ENCODE assay signal across 1 cellular context in the genomic region with DNA sequence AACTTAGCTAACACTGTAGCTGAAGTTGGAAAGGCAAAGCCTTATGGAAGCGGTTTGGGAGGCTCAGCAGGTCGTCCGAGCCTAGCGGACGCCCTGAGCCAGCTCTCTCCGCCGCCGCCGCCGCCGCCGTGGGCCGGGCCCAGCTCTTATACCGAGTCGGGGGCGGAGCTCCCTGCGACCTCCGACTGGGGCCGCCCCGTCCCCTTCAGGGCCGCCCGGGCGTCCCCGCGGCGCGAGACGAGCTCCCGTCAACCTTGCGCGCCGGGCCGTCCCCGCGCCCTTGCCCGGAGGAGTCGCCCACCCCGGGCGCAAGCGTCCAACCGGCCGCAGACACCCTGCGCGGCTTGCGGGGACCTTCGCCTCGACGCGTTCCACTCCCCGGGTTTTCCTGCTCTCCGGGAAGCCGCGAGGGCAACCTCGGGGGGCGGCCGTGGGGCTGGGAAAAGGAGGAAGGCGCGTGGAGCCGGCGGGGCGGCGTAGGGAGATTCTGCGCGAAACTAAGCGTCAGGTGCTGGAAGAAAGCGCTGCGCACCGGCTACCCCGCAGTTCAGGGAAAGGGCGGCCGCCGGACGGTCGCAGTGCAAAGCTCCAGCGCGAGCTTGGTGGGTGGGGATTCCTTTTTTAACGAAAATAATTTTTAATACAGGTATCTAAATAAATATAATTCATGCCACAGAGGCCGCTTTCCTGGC.
TF ChIP-seq lines count a peak whose summit lies in the region.

A gene with protein sequence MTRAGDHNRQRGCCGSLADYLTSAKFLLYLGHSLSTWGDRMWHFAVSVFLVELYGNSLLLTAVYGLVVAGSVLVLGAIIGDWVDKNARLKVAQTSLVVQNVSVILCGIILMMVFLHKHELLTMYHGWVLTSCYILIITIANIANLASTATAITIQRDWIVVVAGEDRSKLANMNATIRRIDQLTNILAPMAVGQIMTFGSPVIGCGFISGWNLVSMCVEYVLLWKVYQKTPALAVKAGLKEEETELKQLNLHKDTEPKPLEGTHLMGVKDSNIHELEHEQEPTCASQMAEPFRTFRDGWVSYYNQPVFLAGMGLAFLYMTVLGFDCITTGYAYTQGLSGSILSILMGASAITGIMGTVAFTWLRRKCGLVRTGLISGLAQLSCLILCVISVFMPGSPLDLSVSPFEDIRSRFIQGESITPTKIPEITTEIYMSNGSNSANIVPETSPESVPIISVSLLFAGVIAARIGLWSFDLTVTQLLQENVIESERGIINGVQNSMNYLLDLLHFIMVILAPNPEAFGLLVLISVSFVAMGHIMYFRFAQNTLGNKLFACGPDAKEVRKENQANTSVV (minus strand): TSS at position 125 of the 692 bp plus-strand sequence. CDS start 326 bp downstream, outside the sequence.

TF ChIP-seq in HepG2, 621 proteins besides CTCF, POLR2A, EP300 and RAD21 (continued from another document and continues in another):
- TF ChIP-seq ESRRA (CRISPR knock-in tag; IDR thresholded peaks at IDR 0.05; ENCODE audit: low read depth): peak; percentile 72; the same call in 1 of the 2 replicates
- TF ChIP-seq, protein P1, sequence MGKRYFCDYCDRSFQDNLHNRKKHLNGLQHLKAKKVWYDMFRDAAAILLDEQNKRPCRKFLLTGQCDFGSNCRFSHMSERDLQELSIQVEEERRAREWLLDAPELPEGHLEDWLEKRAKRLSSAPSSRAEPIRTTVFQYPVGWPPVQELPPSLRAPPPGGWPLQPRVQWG (CRISPR knock-in tag; IDR thresholded peaks at IDR 0.05; ENCODE audit: borderline replicate concordance, low read depth): no peak
- 0 out of 2 replicates have a peak, but pooled peaks have one; percentile 46 for TF ChIP-seq ZNF30 (CRISPR knock-in tag; IDR thresholded peaks at IDR 0.05)
- TF ChIP-seq, protein P2, sequence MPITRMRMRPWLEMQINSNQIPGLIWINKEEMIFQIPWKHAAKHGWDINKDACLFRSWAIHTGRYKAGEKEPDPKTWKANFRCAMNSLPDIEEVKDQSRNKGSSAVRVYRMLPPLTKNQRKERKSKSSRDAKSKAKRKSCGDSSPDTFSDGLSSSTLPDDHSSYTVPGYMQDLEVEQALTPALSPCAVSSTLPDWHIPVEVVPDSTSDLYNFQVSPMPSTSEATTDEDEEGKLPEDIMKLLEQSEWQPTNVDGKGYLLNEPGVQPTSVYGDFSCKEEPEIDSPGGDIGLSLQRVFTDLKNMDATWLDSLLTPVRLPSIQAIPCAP (CRISPR knock-in tag; IDR thresholded peaks at IDR 0.05; ENCODE audit: low read depth): no peak
- TF ChIP-seq ZZZ3 (CRISPR knock-in tag; IDR thresholded peaks at IDR 0.05; ENCODE audit: borderline replicate concordance): no peak
- no peak for TF ChIP-seq TCF7 (IDR thresholded peaks at IDR 0.05; ENCODE audit: low read depth)
- no peak for TF ChIP-seq LCORL (IDR thresholded peaks at IDR 0.05)
- peak; percentile 53; the same call in 1 of the 2 replicates for TF ChIP-seq LCORL (CRISPR knock-in tag; IDR thresholded peaks at IDR 0.05)
- TF ChIP-seq, protein P3, sequence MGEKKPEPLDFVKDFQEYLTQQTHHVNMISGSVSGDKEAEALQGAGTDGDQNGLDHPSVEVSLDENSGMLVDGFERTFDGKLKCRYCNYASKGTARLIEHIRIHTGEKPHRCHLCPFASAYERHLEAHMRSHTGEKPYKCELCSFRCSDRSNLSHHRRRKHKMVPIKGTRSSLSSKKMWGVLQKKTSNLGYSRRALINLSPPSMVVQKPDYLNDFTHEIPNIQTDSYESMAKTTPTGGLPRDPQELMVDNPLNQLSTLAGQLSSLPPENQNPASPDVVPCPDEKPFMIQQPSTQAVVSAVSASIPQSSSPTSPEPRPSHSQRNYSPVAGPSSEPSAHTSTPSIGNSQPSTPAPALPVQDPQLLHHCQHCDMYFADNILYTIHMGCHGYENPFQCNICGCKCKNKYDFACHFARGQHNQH (CRISPR knock-in tag; IDR thresholded peaks at IDR 0.05): peak; percentile 69
- TF ChIP-seq, protein P4, sequence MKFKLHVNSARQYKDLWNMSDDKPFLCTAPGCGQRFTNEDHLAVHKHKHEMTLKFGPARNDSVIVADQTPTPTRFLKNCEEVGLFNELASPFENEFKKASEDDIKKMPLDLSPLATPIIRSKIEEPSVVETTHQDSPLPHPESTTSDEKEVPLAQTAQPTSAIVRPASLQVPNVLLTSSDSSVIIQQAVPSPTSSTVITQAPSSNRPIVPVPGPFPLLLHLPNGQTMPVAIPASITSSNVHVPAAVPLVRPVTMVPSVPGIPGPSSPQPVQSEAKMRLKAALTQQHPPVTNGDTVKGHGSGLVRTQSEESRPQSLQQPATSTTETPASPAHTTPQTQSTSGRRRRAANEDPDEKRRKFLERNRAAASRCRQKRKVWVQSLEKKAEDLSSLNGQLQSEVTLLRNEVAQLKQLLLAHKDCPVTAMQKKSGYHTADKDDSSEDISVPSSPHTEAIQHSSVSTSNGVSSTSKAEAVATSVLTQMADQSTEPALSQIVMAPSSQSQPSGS (CRISPR knock-in tag; IDR thresholded peaks at IDR 0.05): no peak; the same call in 1 of the 2 replicates
- TF ChIP-seq, protein P5, sequence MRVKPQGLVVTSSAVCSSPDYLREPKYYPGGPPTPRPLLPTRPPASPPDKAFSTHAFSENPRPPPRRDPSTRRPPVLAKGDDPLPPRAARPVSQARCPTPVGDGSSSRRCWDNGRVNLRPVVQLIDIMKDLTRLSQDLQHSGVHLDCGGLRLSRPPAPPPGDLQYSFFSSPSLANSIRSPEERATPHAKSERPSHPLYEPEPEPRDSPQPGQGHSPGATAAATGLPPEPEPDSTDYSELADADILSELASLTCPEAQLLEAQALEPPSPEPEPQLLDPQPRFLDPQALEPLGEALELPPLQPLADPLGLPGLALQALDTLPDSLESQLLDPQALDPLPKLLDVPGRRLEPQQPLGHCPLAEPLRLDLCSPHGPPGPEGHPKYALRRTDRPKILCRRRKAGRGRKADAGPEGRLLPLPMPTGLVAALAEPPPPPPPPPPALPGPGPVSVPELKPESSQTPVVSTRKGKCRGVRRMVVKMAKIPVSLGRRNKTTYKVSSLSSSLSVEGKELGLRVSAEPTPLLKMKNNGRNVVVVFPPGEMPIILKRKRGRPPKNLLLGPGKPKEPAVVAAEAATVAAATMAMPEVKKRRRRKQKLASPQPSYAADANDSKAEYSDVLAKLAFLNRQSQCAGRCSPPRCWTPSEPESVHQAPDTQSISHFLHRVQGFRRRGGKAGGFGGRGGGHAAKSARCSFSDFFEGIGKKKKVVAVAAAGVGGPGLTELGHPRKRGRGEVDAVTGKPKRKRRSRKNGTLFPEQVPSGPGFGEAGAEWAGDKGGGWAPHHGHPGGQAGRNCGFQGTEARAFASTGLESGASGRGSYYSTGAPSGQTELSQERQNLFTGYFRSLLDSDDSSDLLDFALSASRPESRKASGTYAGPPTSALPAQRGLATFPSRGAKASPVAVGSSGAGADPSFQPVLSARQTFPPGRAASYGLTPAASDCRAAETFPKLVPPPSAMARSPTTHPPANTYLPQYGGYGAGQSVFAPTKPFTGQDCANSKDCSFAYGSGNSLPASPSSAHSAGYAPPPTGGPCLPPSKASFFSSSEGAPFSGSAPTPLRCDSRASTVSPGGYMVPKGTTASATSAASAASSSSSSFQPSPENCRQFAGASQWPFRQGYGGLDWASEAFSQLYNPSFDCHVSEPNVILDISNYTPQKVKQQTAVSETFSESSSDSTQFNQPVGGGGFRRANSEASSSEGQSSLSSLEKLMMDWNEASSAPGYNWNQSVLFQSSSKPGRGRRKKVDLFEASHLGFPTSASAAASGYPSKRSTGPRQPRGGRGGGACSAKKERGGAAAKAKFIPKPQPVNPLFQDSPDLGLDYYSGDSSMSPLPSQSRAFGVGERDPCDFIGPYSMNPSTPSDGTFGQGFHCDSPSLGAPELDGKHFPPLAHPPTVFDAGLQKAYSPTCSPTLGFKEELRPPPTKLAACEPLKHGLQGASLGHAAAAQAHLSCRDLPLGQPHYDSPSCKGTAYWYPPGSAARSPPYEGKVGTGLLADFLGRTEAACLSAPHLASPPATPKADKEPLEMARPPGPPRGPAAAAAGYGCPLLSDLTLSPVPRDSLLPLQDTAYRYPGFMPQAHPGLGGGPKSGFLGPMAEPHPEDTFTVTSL (CRISPR knock-in tag; IDR thresholded peaks at IDR 0.05; ENCODE audit: borderline replicate concordance): 0 out of 2 replicates have a peak, but pooled peaks have one; percentile 13
- TF ChIP-seq, protein P6, sequence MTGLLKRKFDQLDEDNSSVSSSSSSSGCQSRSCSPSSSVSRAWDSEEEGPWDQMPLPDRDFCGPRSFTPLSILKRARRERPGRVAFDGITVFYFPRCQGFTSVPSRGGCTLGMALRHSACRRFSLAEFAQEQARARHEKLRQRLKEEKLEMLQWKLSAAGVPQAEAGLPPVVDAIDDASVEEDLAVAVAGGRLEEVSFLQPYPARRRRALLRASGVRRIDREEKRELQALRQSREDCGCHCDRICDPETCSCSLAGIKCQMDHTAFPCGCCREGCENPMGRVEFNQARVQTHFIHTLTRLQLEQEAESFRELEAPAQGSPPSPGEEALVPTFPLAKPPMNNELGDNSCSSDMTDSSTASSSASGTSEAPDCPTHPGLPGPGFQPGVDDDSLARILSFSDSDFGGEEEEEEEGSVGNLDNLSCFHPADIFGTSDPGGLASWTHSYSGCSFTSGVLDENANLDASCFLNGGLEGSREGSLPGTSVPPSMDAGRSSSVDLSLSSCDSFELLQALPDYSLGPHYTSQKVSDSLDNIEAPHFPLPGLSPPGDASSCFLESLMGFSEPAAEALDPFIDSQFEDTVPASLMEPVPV (CRISPR knock-in tag; IDR thresholded peaks at IDR 0.05): peak; percentile 88; the same call in 1 of the 2 replicates
- no peak for TF ChIP-seq SYNCRIP (IDR thresholded peaks at IDR 0.05; ENCODE audit: insufficient read depth, low read depth, low read length)
- TF ChIP-seq ZNF317 (CRISPR knock-in tag; IDR thresholded peaks at IDR 0.05): no peak
- TF ChIP-seq ONECUT2 (CRISPR knock-in tag; IDR thresholded peaks at IDR 0.05): no peak
- no peak for TF ChIP-seq FLYWCH1 (CRISPR knock-in tag; IDR thresholded peaks at IDR 0.05)
- no peak for TF ChIP-seq ZNF333 (CRISPR knock-in tag; IDR thresholded peaks at IDR 0.05; ENCODE audit: borderline replicate concordance)
- TF ChIP-seq, protein P7, sequence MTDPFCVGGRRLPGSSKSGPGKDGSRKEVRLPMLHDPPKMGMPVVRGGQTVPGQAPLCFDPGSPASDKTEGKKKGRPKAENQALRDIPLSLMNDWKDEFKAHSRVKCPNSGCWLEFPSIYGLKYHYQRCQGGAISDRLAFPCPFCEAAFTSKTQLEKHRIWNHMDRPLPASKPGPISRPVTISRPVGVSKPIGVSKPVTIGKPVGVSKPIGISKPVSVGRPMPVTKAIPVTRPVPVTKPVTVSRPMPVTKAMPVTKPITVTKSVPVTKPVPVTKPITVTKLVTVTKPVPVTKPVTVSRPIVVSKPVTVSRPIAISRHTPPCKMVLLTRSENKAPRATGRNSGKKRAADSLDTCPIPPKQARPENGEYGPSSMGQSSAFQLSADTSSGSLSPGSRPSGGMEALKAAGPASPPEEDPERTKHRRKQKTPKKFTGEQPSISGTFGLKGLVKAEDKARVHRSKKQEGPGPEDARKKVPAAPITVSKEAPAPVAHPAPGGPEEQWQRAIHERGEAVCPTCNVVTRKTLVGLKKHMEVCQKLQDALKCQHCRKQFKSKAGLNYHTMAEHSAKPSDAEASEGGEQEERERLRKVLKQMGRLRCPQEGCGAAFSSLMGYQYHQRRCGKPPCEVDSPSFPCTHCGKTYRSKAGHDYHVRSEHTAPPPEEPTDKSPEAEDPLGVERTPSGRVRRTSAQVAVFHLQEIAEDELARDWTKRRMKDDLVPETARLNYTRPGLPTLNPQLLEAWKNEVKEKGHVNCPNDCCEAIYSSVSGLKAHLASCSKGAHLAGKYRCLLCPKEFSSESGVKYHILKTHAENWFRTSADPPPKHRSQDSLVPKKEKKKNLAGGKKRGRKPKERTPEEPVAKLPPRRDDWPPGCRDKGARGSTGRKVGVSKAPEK (CRISPR knock-in tag; IDR thresholded peaks at IDR 0.05; ENCODE audit: borderline replicate concordance): no peak
- TF ChIP-seq, protein P8, sequence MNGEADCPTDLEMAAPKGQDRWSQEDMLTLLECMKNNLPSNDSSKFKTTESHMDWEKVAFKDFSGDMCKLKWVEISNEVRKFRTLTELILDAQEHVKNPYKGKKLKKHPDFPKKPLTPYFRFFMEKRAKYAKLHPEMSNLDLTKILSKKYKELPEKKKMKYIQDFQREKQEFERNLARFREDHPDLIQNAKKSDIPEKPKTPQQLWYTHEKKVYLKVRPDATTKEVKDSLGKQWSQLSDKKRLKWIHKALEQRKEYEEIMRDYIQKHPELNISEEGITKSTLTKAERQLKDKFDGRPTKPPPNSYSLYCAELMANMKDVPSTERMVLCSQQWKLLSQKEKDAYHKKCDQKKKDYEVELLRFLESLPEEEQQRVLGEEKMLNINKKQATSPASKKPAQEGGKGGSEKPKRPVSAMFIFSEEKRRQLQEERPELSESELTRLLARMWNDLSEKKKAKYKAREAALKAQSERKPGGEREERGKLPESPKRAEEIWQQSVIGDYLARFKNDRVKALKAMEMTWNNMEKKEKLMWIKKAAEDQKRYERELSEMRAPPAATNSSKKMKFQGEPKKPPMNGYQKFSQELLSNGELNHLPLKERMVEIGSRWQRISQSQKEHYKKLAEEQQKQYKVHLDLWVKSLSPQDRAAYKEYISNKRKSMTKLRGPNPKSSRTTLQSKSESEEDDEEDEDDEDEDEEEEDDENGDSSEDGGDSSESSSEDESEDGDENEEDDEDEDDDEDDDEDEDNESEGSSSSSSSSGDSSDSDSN (CRISPR knock-in tag; IDR thresholded peaks at IDR 0.05): peak; percentile 96; the same call in 1 of the 2 replicates
- no peak for TF ChIP-seq ZNF678 (CRISPR knock-in tag; IDR thresholded peaks at IDR 0.05)
- TF ChIP-seq, protein P9, sequence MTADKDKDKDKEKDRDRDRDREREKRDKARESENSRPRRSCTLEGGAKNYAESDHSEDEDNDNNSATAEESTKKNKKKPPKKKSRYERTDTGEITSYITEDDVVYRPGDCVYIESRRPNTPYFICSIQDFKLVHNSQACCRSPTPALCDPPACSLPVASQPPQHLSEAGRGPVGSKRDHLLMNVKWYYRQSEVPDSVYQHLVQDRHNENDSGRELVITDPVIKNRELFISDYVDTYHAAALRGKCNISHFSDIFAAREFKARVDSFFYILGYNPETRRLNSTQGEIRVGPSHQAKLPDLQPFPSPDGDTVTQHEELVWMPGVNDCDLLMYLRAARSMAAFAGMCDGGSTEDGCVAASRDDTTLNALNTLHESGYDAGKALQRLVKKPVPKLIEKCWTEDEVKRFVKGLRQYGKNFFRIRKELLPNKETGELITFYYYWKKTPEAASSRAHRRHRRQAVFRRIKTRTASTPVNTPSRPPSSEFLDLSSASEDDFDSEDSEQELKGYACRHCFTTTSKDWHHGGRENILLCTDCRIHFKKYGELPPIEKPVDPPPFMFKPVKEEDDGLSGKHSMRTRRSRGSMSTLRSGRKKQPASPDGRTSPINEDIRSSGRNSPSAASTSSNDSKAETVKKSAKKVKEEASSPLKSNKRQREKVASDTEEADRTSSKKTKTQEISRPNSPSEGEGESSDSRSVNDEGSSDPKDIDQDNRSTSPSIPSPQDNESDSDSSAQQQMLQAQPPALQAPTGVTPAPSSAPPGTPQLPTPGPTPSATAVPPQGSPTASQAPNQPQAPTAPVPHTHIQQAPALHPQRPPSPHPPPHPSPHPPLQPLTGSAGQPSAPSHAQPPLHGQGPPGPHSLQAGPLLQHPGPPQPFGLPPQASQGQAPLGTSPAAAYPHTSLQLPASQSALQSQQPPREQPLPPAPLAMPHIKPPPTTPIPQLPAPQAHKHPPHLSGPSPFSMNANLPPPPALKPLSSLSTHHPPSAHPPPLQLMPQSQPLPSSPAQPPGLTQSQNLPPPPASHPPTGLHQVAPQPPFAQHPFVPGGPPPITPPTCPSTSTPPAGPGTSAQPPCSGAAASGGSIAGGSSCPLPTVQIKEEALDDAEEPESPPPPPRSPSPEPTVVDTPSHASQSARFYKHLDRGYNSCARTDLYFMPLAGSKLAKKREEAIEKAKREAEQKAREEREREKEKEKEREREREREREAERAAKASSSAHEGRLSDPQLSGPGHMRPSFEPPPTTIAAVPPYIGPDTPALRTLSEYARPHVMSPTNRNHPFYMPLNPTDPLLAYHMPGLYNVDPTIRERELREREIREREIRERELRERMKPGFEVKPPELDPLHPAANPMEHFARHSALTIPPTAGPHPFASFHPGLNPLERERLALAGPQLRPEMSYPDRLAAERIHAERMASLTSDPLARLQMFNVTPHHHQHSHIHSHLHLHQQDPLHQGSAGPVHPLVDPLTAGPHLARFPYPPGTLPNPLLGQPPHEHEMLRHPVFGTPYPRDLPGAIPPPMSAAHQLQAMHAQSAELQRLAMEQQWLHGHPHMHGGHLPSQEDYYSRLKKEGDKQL (CRISPR knock-in tag; IDR thresholded peaks at IDR 0.05; ENCODE audit: low read depth): 0 out of 2 replicates have a peak, but pooled peaks have one; percentile 65
- TF ChIP-seq SMAD3 (CRISPR knock-in tag; IDR thresholded peaks at IDR 0.05): 0 out of 2 replicates have a peak, but pooled peaks have one; percentile 13
